ENCODE assay signal across 10 cellular contexts in genomic region chr3:13352621-13353131, GRCh38.
DNase-seq lines count a peak whose midpoint lies in the region; ATAC-seq and TF ChIP-seq lines count a peak whose summit lies in the region.
"Had no signal": no experiment of that assay in that cellular context is flagged by ENCODE, and none has a peak within 500 bp of the region (broad histone marks: within the 10 kb centered on the region; RNA-seq: fewer than 3 reads in every experiment).

No MANE protein-coding gene starts in this region.

- H4K20me1 ChIP-seq in Karpas-422 (ENCODE audit: insufficient read depth, low read depth, low read length): no peaks in the 10 kb centered on the region

- TF ChIP-seq CTCF in natural killer cell (IDR thresholded peaks at IDR 0.05): no peak

- peak overlapping the region in 5 of 7 donors; percentile 35 to 85 (median 82) for H3K27ac Mint-ChIP-seq in CD4-positive, alpha-beta memory T cell
- H3K27ac Mint-ChIP-seq in activated T-cell treated with anti-CD3 and anti-CD28 coated beads, Interleukin-2, amount 50 U/mL, for 72 hours: peak overlapping the region; percentile 68
- H3K27ac Mint-ChIP-seq in natural killer cell: peak overlapping the region; percentile 37 to 63

- H3K27ac ChIP-seq in CD4-positive, alpha-beta memory T cell (ENCODE audit: low read depth, low read length): no peak overlapping the region
- peak overlapping the region; percentile 71 for H3K27ac ChIP-seq in Karpas-422 (ENCODE audit: low read length)
- H3K27ac ChIP-seq: heart right ventricle had no signal

- POLR2A ChIA-PET in CD4-positive, alpha-beta memory T cell (lab: Charles Lee; ENCODE audit: partially characterized antibody): interaction anchor here (0.7 to 1.5 kb wide), 4 partner anchors 12 to 99 kb away, joined by 3 read pairs; no protein-coding TSS in a partner anchor

- no peak overlapping the region for H3K4me2 ChIP-seq in Karpas-422 (ENCODE audit: low read depth, low read length, poor library complexity, severe bottlenecking)

- no peaks in the 10 kb centered on the region for H3K27me3 ChIP-seq in CD4-positive, alpha-beta memory T cell (ENCODE audit: insufficient read depth, low read length)
- no peaks in the 10 kb centered on the region for H3K27me3 ChIP-seq in Karpas-422 (ENCODE audit: low read length)
- H3K27me3 ChIP-seq: heart right ventricle had no signal

- H3K4me1 Mint-ChIP-seq in CD4-positive, alpha-beta memory T cell: peaks cover 22 to 38% (median 26%) of the 10 kb centered on the region in 4 donors
- H3K4me1 Mint-ChIP-seq in activated T-cell treated with anti-CD3 and anti-CD28 coated beads, Interleukin-2, amount 50 U/mL, for 72 hours (ENCODE audit: low read depth): peaks cover 61% of the 10 kb centered on the region
- H3K4me1 Mint-ChIP-seq in natural killer cell: peaks cover 5 to 44% of the 10 kb centered on the region in 2 donors

- intact Hi-C loops in CD4-positive, alpha-beta memory T cell (cut with micrococcal nuclease): no loop called here
- intact Hi-C loops in natural killer cell (cut with micrococcal nuclease): no loop called here

- H3K36me3 ChIP-seq in CD4-positive, alpha-beta memory T cell (ENCODE audit: insufficient read depth, low read length): peaks cover 89% of the 10 kb centered on the region
- H3K36me3 ChIP-seq in Karpas-422 (ENCODE audit: insufficient read depth, low read length): peaks cover 74% of the 10 kb centered on the region

- H3K4me3 Mint-ChIP-seq in CD4-positive, alpha-beta memory T cell: no peak overlapping the region
- no peak overlapping the region for H3K4me3 Mint-ChIP-seq in activated T-cell treated with anti-CD3 and anti-CD28 coated beads, Interleukin-2, amount 50 U/mL, for 72 hours
- H3K4me3 Mint-ChIP-seq in natural killer cell: no peak overlapping the region

- no peak for DNase-seq in CD4-positive, alpha-beta memory T cell
- DNase-seq in Karpas-422 (peak; percentile 73), natural killer cell (no peak), amygdala (lab: John Stamatoyannopoulos, UW) (no peak)
- DNase-seq in activated T-cell treated with anti-CD3 and anti-CD28 coated beads, Interleukin-2, amount 50 U/mL, for 72 hours: no peak
- DNase-seq: heart right ventricle, NCI-H526 had no signal

- H3K9ac ChIP-seq in Karpas-422 (ENCODE audit: low read length): no peak overlapping the region

- no peak overlapping the region for H2AFZ ChIP-seq in Karpas-422 (ENCODE audit: low read length)

- no peaks in the 10 kb centered on the region; the same call in 1 of the 2 replicates for H3K79me2 ChIP-seq in Karpas-422 (ENCODE audit: low read length)

- no peaks in the 10 kb centered on the region for H3K9me2 ChIP-seq in Karpas-422 (replicated peaks; ENCODE audit: insufficient read depth, low read length)

- H3K9me3 Mint-ChIP-seq in CD4-positive, alpha-beta memory T cell: no peaks in the 10 kb centered on the region
- no peaks in the 10 kb centered on the region for H3K9me3 Mint-ChIP-seq in activated T-cell treated with anti-CD3 and anti-CD28 coated beads, Interleukin-2, amount 50 U/mL, for 72 hours
- no peaks in the 10 kb centered on the region for H3K9me3 Mint-ChIP-seq in natural killer cell

- H3K27me3 Mint-ChIP-seq in CD4-positive, alpha-beta memory T cell: no peaks in the 10 kb centered on the region
- H3K27me3 Mint-ChIP-seq in activated T-cell treated with anti-CD3 and anti-CD28 coated beads, Interleukin-2, amount 50 U/mL, for 72 hours (ENCODE audit: low read depth): no peaks in the 10 kb centered on the region
- no peaks in the 10 kb centered on the region for H3K27me3 Mint-ChIP-seq in natural killer cell (ENCODE audit: low read depth in 2 of 2)

- H3K4me1 ChIP-seq in CD4-positive, alpha-beta memory T cell (ENCODE audit: insufficient read depth, low read length): peaks cover 34% of the 10 kb centered on the region
- H3K4me1 ChIP-seq in Karpas-422 (ENCODE audit: low read length): peaks cover 37% of the 10 kb centered on the region

- peaks cover 49 to 89% of the 10 kb centered on the region in 2 donors for H3K36me3 Mint-ChIP-seq in CD4-positive, alpha-beta memory T cell
- peaks cover 14 to 26% of the 10 kb centered on the region in 2 donors for H3K36me3 Mint-ChIP-seq in activated T-cell treated with anti-CD3 and anti-CD28 coated beads, Interleukin-2, amount 50 U/mL, for 72 hours (ENCODE audit: insufficient read depth in 2 of 2)
- H3K36me3 Mint-ChIP-seq in natural killer cell: peaks cover 27% of the 10 kb centered on the region

- H3K4me3 ChIP-seq in CD4-positive, alpha-beta memory T cell (ENCODE audit: low read length in 2 of 2): no peak overlapping the region
- H3K4me3 ChIP-seq in Karpas-422 (ENCODE audit: low read length): no peak overlapping the region
- H3K4me3 ChIP-seq: heart right ventricle had no signal

- CTCF ChIA-PET in CD4-positive, alpha-beta memory T cell (lab: Charles Lee; ENCODE audit: partially characterized antibody): interaction anchor here (1.8 to 12.3 kb wide), 2 partner anchors 101 to 111 kb away, joined by 3 to 255 read pairs; no protein-coding TSS in a partner anchor

- ATAC-seq in activated T-cell treated with anti-CD3 and anti-CD28 coated beads, Interleukin-2, amount 50 U/mL, for 72 hours (replicated peaks in 1 of 2): peak; percentile 32 to 59
- ATAC-seq in natural killer cell (peak in 2 of 3 donors; percentile 50 to 71), HG02571 (IDR thresholded peaks at IDR 0.05; ENCODE audit: unreplicated experiment) (no peak), GM19463 (IDR thresholded peaks at IDR 0.05; ENCODE audit: unreplicated experiment) (no peak), GM18870 (IDR thresholded peaks at IDR 0.05; ENCODE audit: unreplicated experiment) (no peak)

- no peaks in the 10 kb centered on the region for H3K9me3 ChIP-seq in CD4-positive, alpha-beta memory T cell (ENCODE audit: control insufficient read depth in 1 of 2, low read length in 2 of 2)
- no peaks in the 10 kb centered on the region for H3K9me3 ChIP-seq in Karpas-422 (ENCODE audit: low read length)

Comparison
In these comparisons a context has a peak if more than half of its experiments do, and no peak if none do; other contexts are left out.
1. ATAC-seq: peak in activated T-cell treated with anti-CD3 and anti-CD28 coated beads, Interleukin-2, amount 50 U/mL, for 72 hours (2 of 2) and natural killer cell (2 of 3); none in HG02571 (single experiment), GM19463 (single experiment) and GM18870 (single experiment).
2. Peak in every context shown above with its lines, with median percentiles within 50 percentile points of each other: H3K27ac Mint-ChIP-seq.